In the genomic region with DNA sequence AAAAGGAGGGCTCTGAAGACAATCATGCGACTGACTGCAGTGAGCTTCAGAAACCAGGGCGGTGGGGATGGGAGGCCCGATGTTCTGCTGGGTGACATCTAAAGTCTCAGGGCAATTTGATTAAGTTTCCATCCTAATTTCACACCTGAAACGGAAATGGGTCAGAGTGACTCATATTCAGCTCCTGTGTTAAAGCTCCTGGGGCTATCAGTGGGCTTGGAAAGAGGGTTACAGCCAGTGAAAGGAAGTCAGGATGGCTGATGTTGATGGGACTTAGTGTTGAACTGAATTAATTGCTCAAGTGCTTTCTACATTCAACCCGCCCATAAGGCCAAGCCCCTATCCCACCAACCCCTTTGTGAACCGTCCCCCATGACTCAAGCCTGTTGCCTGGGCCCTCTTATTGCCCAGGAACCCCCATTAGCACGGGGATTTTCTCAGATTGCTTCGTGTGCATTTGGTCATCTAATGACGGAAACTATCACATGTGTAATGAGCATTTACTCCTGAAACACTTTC, we compare ENCODE assay signal across 9 cellular contexts. TPM values are rescaled to one million over a fixed set of nuclear protein-coding genes. Genes with fewer than 3 reads are reported as not detected.
DNase-seq lines count a peak whose midpoint lies in the region; ATAC-seq and TF ChIP-seq lines count a peak whose summit lies in the region.
"Had no signal": no experiment of that assay in that cellular context is flagged by ENCODE, and none has a peak within 500 bp of the region (broad histone marks: within the 10 kb centered on the region; RNA-seq: fewer than 3 reads in every experiment).

No MANE protein-coding gene starts in this region.

- H3K36me3 ChIP-seq in suprapubic skin, result no peaks in the 10 kb centered on the region
- no peaks in the 10 kb centered on the region for H3K36me3 ChIP-seq in WERI-Rb-1

- DNase-seq in stimulated activated naive CD4-positive, alpha-beta T cell treated with Interleukin-2 at 50 U/mL for 16 hours (lab: John Stamatoyannopoulos, UW), result peak; percentile 22
- no peak for DNase-seq in stimulated activated naive CD4-positive, alpha-beta T cell (lab: John Stamatoyannopoulos, UW)
- DNase-seq in activated naive CD4-positive, alpha-beta T cell treated with anti-CD3 and anti-CD28 coated beads for 36 hours, result peak; percentile 78
- DNase-seq in suprapubic skin (ENCODE audit: low spot score in 2 of 2), result no peak
- DNase-seq in islet precursor cell, result no peak
- DNase-seq in WERI-Rb-1, result no peak
- DNase-seq in NCI-H510A treated with DMSO at 0.1 percent for 48 hours (lab: John Stamatoyannopoulos, UW), result no peak
- DNase-seq: Right ventricle myocardium superior had no signal

- H3K9me3 Mint-ChIP-seq in activated naive CD4-positive, alpha-beta T cell treated with anti-CD3 and anti-CD28 coated beads for 36 hours, result no peaks in the 10 kb centered on the region

- peaks cover 23% of the 10 kb centered on the region for H3K4me1 Mint-ChIP-seq in activated naive CD4-positive, alpha-beta T cell treated with anti-CD3 and anti-CD28 coated beads for 36 hours (ENCODE audit: low read depth)

- WGBS in suprapubic skin, result 92% methylated on average over 9 of the region's 9 CpGs

- H3K4me3 ChIP-seq in suprapubic skin (no peak overlapping the region), WERI-Rb-1 (ENCODE audit: low read depth, low read length) (no peak overlapping the region)

- H3K27ac Mint-ChIP-seq in activated naive CD4-positive, alpha-beta T cell treated with anti-CD3 and anti-CD28 coated beads for 36 hours, result peak overlapping the region; percentile 21

- CTCF ChIA-PET in activated naive CD4-positive, alpha-beta T cell treated with anti-CD3 and anti-CD28 coated beads for 36 hours (lab: Charles Lee), result interaction anchor here (0.8 to 1.7 kb wide), 3 partner anchors 18 to 45 kb away, joined by 3 to 6 read pairs (median 5); no protein-coding TSS in a partner anchor

- peaks cover 3% of the 10 kb centered on the region for H3K36me3 Mint-ChIP-seq in activated naive CD4-positive, alpha-beta T cell treated with anti-CD3 and anti-CD28 coated beads for 36 hours (ENCODE audit: low read depth)

- H3K27ac ChIP-seq in suprapubic skin, result no peak overlapping the region
- no peak overlapping the region for H3K27ac ChIP-seq in WERI-Rb-1

- ATAC-seq in HG03159 (IDR thresholded peaks at IDR 0.05; ENCODE audit: unreplicated experiment), result peak; percentile 69

- TF ChIP-seq CTCF in suprapubic skin (IDR thresholded peaks at IDR 0.05), result no peak
- TF ChIP-seq CTCF in WERI-Rb-1 (IDR thresholded peaks at IDR 0.05; ENCODE audit: low read depth, low read length), result no peak

- peaks cover 16% of the 10 kb centered on the region for H3K4me1 ChIP-seq in suprapubic skin

- no peak for TF ChIP-seq POLR2A in suprapubic skin (IDR thresholded peaks at IDR 0.05)

- H3K4me3 Mint-ChIP-seq in activated naive CD4-positive, alpha-beta T cell treated with anti-CD3 and anti-CD28 coated beads for 36 hours, result no peak overlapping the region

- H3K9me3 ChIP-seq in suprapubic skin (no peaks in the 10 kb centered on the region), WERI-Rb-1 (ENCODE audit: severe bottlenecking) (no peaks in the 10 kb centered on the region)

- H3K27me3 Mint-ChIP-seq in activated naive CD4-positive, alpha-beta T cell treated with anti-CD3 and anti-CD28 coated beads for 36 hours (ENCODE audit: low read depth), result no peaks in the 10 kb centered on the region

- TF ChIP-seq EP300 in suprapubic skin (IDR thresholded peaks at IDR 0.05), result no peak

- intact Hi-C loops in activated naive CD4-positive, alpha-beta T cell treated with anti-CD3 and anti-CD28 coated beads for 36 hours (cut with micrococcal nuclease), result loop anchor here (1.0 kb wide), 4 partner anchors 19 to 200 kb away; no protein-coding TSS in a partner anchor

- no peaks in the 10 kb centered on the region for H3K27me3 ChIP-seq in suprapubic skin
- no peaks in the 10 kb centered on the region for H3K27me3 ChIP-seq in WERI-Rb-1 (ENCODE audit: insufficient read depth, low read depth, severe bottlenecking)

RNA-seq across cellular contexts. Expression of a gene that starts 47.1 kb away (rescaled TPM):
- 10 to 100 TPM; 25.4 to 27.1 TPM for total RNA-seq in activated naive CD4-positive, alpha-beta T cell treated with anti-CD3 and anti-CD28 coated beads for 36 hours
- 10 to 100 TPM in 3 of 4 donors, 1 to 10 TPM in 1; 8.3 to 15.4 (median 12.2) TPM for total RNA-seq in suprapubic skin

Comparison
In these comparisons a context has a peak if more than half of its experiments do, and no peak if none do; other contexts are left out.
1. DNase-seq: peak in stimulated activated naive CD4-positive, alpha-beta T cell treated with Interleukin-2 at 50 U/mL for 16 hours (single experiment) and activated naive CD4-positive, alpha-beta T cell treated with anti-CD3 and anti-CD28 coated beads for 36 hours (single experiment); none in stimulated activated naive CD4-positive, alpha-beta T cell (0 of 6), suprapubic skin (0 of 2), islet precursor cell (single experiment), WERI-Rb-1 (single experiment) and NCI-H510A treated with DMSO at 0.1 percent for 48 hours (single experiment).